ENCODE assay signal across 25 cellular contexts in genomic region chr3:124172846-124173245, GRCh38.
"Had no signal": no experiment of that assay in that cellular context is flagged by ENCODE, and none has a peak within 500 bp of the region (broad histone marks: within the 10 kb centered on the region; RNA-seq: fewer than 3 reads in every experiment).

No MANE protein-coding gene starts in this region.

- DNase-seq: activated CD4-positive, alpha-beta T cell treated with anti-CD3 and anti-CD28 coated beads for 48 hours; activated CD4-positive, alpha-beta T cell treated with anti-CD3 and anti-CD28 coated beads, Interleukin-2, amount 50 U/mL, for 48 hours; activated CD8-positive, alpha-beta memory T cell treated with anti-CD3 and anti-CD28 coated beads for 24 hours; activated effector memory CD4-positive, alpha-beta T cell treated with Interleukin-2 at 50 U/mL for 16 hours; activated naive CD4-positive, alpha-beta T cell treated with Interleukin-2 at 50 U/mL for 16 hours; anterior cingulate cortex; effector CD8-positive, alpha-beta T cell; esophagus squamous epithelium; foreskin melanocyte; natural killer cell; posterior cingulate gyrus; stimulated activated CD4-positive, alpha-beta T cell treated with anti-CD3 and anti-CD28 coated beads, Interleukin-1b, Interleukin-23, amount 100 ng/mL, for 48 hours; stimulated activated CD4-positive, alpha-beta T cell treated with anti-CD3 and anti-CD28 coated beads, Interleukin-4, amount 100 ng/mL, for 4 hours; stimulated activated CD8-positive, alpha-beta memory T cell treated with anti-CD3 and anti-CD28 coated beads, Interleukin-4, amount 100 ng/mL, for 48 hours; stomach; T-helper 9 cell; tibial artery; upper lobe of right lung; WERI-Rb-1 had no signal

- ATAC-seq: activated CD4-positive, CD25-positive, alpha-beta regulatory T cell treated with anti-CD3 and anti-CD28 coated beads, Interleukin-2, amount 50 U/mL, for 24 hours; natural killer cell; sciatic nerve; stimulated activated memory B cell treated with anti-CD40 and anti-IgM and Interleukin-4, amounts not matched to agents 10 μg/mL and 1 μg/mL and 100 μg/mL, for 72 hours; upper lobe of right lung had no signal

- H3K4me3 ChIP-seq: esophagus squamous epithelium, smooth muscle cell, stomach, suprapubic skin, tibial artery, upper lobe of right lung had no signal

- H3K4me2 ChIP-seq: smooth muscle cell had no signal

- H3K4me1 ChIP-seq: esophagus squamous epithelium, suprapubic skin, upper lobe of right lung had no signal

- H3K9me3 ChIP-seq: esophagus squamous epithelium, stomach, suprapubic skin, tibial artery, upper lobe of right lung had no signal

- H3K27me3 ChIP-seq: esophagus squamous epithelium, stomach, suprapubic skin, tibial artery, upper lobe of right lung had no signal

- H3K27ac ChIP-seq: epithelial cell of prostate, esophagus squamous epithelium, stomach, suprapubic skin, upper lobe of right lung, WERI-Rb-1 had no signal

- H3K36me3 ChIP-seq: esophagus squamous epithelium, stomach, suprapubic skin, upper lobe of right lung, WERI-Rb-1 had no signal
